ENCODE assay signal across 8 cellular contexts in the genomic region with DNA sequence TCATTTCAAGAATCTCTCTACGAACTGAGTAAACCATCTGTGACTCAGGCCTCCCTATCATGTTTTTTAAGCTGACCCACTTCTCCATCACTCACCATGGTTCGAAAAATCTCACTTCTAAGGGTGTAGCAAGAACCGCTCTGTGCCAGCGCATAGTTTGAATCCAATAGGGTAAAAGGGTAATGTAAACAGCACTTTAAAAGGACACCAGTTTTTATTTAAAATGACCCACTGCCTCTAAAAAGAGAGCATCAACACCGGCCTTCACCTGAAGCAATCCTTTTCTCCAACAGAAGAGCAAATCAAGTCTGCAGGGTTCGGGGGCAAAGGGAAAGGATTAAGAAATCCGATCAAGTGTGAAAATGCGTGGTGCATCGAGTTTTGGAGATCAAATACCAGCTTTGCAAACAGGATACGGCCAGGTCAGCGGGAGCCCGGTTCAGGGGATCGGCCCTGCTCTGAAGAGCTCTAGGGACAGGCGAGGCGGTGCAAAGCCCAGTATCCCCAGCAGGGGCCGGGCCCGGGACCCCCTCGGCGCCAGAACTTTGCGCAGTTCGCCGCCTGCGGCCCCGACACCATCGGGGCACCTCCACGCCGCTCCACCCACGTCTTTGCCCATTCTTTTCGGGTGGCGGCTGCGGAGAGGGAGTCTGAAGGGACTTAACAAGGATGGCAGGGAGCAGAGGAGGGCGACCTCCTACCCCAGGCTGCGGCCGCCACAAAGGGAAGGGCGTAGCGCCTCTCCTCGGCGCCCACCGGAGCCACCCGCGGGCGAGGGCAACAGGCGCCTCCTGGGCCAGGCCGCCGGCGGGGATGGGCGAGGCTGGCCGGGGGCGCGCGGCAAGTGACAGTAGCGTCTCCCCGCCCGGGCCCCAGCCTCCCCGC. TPM values are rescaled to one million over a fixed set of nuclear protein-coding genes. Genes with fewer than 3 reads are reported as not detected.
DNase-seq lines count a peak whose midpoint lies in the region; ATAC-seq and TF ChIP-seq lines count a peak whose summit lies in the region.

No MANE protein-coding gene starts in this region.

- H3K36me3 ChIP-seq in BE2C (no peaks in the 10 kb centered on the region), Peyer's patch (no peaks in the 10 kb centered on the region), upper lobe of left lung (no peaks in the 10 kb centered on the region)

- ATAC-seq in GM19023 (IDR thresholded peaks at IDR 0.05; ENCODE audit: unreplicated experiment) (peak; percentile 41), HG03135 (IDR thresholded peaks at IDR 0.05; ENCODE audit: unreplicated experiment) (peak; percentile 45), upper lobe of left lung (ENCODE audit: low FRiP score in 2 of 2) (peak; percentile 44 to 68)

- no peaks in the 10 kb centered on the region for H3K9me3 Mint-ChIP-seq in activated naive CD4-positive, alpha-beta T cell treated with anti-CD3 and anti-CD28 coated beads for 36 hours

- H3K36me3 Mint-ChIP-seq in activated naive CD4-positive, alpha-beta T cell treated with anti-CD3 and anti-CD28 coated beads for 36 hours (ENCODE audit: low read depth), result peaks cover 1% of the 10 kb centered on the region

- H3K4me3 Mint-ChIP-seq in activated naive CD4-positive, alpha-beta T cell treated with anti-CD3 and anti-CD28 coated beads for 36 hours, result peak overlapping the region; percentile 78

- H3K9me3 ChIP-seq in BE2C (no peaks in the 10 kb centered on the region), Peyer's patch (no peaks in the 10 kb centered on the region), upper lobe of left lung (no peaks in the 10 kb centered on the region)

- H3K27me3 Mint-ChIP-seq in activated naive CD4-positive, alpha-beta T cell treated with anti-CD3 and anti-CD28 coated beads for 36 hours (ENCODE audit: low read depth), result no peaks in the 10 kb centered on the region

- TF ChIP-seq CTCF in BE2C (IDR thresholded peaks at IDR 0.05; ENCODE audit: low read depth, low read length) (peak; percentile 48), Peyer's patch (IDR thresholded peaks at IDR 0.05) (peak; percentile 31 to 55 (median 43)), upper lobe of left lung (IDR thresholded peaks at IDR 0.05) (peak; percentile 22 to 67 (median 50))

- DNase-seq in BE2C (peak; percentile 74), Peyer's patch (peak; percentile 63 to 77 (median 73)), glomerular visceral epithelial cell (ENCODE audit: extremely low spot score) (peak; percentile 68), nucleus accumbens (lab: John Stamatoyannopoulos, UW) (peak in 42 of 56 donors; percentile 3 to 72 (median 44)), upper lobe of left lung (peak; percentile 48 to 89)
- peak; percentile 62 for DNase-seq in activated naive CD4-positive, alpha-beta T cell treated with anti-CD3 and anti-CD28 coated beads for 36 hours

- no peak for TF ChIP-seq EP300 in upper lobe of left lung (IDR thresholded peaks at IDR 0.05)

- H3K27ac ChIP-seq in Peyer's patch (peak overlapping the region; percentile 88 to 94 (median 92)), upper lobe of left lung (peak overlapping the region; percentile 82 to 91 (median 85))

- CTCF ChIA-PET in activated naive CD4-positive, alpha-beta T cell treated with anti-CD3 and anti-CD28 coated beads for 36 hours (lab: Charles Lee), result interaction anchor here (0.6 to 2.4 kb wide), 10 partner anchors 17 to 177 kb away, joined by 3 to 14 read pairs (median 4); no protein-coding TSS in a partner anchor

- TF ChIP-seq POLR2A in Peyer's patch (IDR thresholded peaks at IDR 0.05) (no peak), upper lobe of left lung (IDR thresholded peaks at IDR 0.05) (no peak)

- peak overlapping the region; percentile 68 for H3K27ac Mint-ChIP-seq in activated naive CD4-positive, alpha-beta T cell treated with anti-CD3 and anti-CD28 coated beads for 36 hours

- H3K27me3 ChIP-seq in BE2C (no peaks in the 10 kb centered on the region), Peyer's patch (no peaks in the 10 kb centered on the region), upper lobe of left lung (no peaks in the 10 kb centered on the region)

- WGBS in upper lobe of left lung, 2 donors, result 3 to 5% methylated on average over 13 to 44 of the region's 55 CpGs

- H3K4me3 ChIP-seq in BE2C (ENCODE audit: low read depth, low read length) (peak overlapping the region; percentile 77), Peyer's patch (peak overlapping the region; percentile 71 to 95 (median 94)), upper lobe of left lung (peak overlapping the region; percentile 73 to 100 (median 96))

- peaks cover 57% of the 10 kb centered on the region for H3K4me1 Mint-ChIP-seq in activated naive CD4-positive, alpha-beta T cell treated with anti-CD3 and anti-CD28 coated beads for 36 hours (ENCODE audit: low read depth)

- peaks cover 4% of the 10 kb centered on the region for H3K4me1 ChIP-seq in BE2C
- peaks cover 0 to 17% (median 2%) of the 10 kb centered on the region in 4 donors for H3K4me1 ChIP-seq in Peyer's patch
- peaks cover 20 to 27% (median 23%) of the 10 kb centered on the region in 4 donors for H3K4me1 ChIP-seq in upper lobe of left lung

- intact Hi-C loops in activated naive CD4-positive, alpha-beta T cell treated with anti-CD3 and anti-CD28 coated beads for 36 hours (cut with micrococcal nuclease), result loop anchor here (1.0 to 5.0 kb wide), 13 partner anchors 26 to 1269 kb away; a partner anchor contains a TSS

RNA-seq across cellular contexts. Expression of a gene that starts 0.8 kb away (rescaled TPM):
- polyA plus RNA-seq in BE2C (2012; ENCODE audit: insufficient read depth, insufficient read length, low read depth), result 4.8 TPM
- total RNA-seq in Peyer's patch (10 to 100 TPM; 13.2 to 27.9 (median 20.8) TPM), upper lobe of left lung (10 to 100 TPM in 1 of 6 donors, 1 to 10 TPM in 5; 6.4 to 12.0 (median 8.6) TPM)
- 10 to 100 TPM; 20.4 to 22.3 TPM for total RNA-seq in activated naive CD4-positive, alpha-beta T cell treated with anti-CD3 and anti-CD28 coated beads for 36 hours

Comparison
In these comparisons a context has a peak if more than half of its experiments do, and no peak if none do; other contexts are left out.
1. Peak in every context shown above with its lines: DNase-seq, ATAC-seq, H3K4me3 ChIP-seq and H3K27ac ChIP-seq.